Comparison of ENCODE assay signal across 1 cellular context in the genomic region with DNA sequence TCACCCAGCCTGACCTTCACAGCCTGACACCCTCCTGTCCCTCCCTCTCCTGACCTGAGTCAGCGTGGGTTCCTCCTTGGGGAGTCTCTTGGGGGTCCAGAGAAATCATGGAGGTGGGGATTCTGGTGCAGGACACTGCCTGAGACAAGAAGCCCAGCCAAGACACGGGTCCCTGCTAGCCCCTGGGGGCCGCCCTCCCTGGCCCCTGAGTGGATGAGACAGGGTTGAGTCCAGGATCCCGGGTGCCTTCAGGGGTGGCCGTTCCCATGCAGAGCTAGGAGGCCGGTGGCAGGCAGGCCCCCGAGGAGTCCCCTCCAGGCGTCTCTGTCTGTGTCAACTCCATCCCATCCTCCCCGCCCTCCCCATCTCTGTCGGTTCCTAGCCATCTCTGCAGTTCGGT.
TF ChIP-seq lines count a peak whose summit lies in the region.

No MANE protein-coding gene starts in this region.

TF ChIP-seq in neural cell, 6 proteins besides CTCF, POLR2A, EP300 and RAD21 (continued from another document):
- TF ChIP-seq, protein P1, sequence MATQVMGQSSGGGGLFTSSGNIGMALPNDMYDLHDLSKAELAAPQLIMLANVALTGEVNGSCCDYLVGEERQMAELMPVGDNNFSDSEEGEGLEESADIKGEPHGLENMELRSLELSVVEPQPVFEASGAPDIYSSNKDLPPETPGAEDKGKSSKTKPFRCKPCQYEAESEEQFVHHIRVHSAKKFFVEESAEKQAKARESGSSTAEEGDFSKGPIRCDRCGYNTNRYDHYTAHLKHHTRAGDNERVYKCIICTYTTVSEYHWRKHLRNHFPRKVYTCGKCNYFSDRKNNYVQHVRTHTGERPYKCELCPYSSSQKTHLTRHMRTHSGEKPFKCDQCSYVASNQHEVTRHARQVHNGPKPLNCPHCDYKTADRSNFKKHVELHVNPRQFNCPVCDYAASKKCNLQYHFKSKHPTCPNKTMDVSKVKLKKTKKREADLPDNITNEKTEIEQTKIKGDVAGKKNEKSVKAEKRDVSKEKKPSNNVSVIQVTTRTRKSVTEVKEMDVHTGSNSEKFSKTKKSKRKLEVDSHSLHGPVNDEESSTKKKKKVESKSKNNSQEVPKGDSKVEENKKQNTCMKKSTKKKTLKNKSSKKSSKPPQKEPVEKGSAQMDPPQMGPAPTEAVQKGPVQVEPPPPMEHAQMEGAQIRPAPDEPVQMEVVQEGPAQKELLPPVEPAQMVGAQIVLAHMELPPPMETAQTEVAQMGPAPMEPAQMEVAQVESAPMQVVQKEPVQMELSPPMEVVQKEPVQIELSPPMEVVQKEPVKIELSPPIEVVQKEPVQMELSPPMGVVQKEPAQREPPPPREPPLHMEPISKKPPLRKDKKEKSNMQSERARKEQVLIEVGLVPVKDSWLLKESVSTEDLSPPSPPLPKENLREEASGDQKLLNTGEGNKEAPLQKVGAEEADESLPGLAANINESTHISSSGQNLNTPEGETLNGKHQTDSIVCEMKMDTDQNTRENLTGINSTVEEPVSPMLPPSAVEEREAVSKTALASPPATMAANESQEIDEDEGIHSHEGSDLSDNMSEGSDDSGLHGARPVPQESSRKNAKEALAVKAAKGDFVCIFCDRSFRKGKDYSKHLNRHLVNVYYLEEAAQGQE (IDR thresholded peaks at IDR 0.05; ENCODE audit: borderline replicate concordance): no peak
